Comparison of ENCODE assay signal across 1 cellular context in the genomic region with DNA sequence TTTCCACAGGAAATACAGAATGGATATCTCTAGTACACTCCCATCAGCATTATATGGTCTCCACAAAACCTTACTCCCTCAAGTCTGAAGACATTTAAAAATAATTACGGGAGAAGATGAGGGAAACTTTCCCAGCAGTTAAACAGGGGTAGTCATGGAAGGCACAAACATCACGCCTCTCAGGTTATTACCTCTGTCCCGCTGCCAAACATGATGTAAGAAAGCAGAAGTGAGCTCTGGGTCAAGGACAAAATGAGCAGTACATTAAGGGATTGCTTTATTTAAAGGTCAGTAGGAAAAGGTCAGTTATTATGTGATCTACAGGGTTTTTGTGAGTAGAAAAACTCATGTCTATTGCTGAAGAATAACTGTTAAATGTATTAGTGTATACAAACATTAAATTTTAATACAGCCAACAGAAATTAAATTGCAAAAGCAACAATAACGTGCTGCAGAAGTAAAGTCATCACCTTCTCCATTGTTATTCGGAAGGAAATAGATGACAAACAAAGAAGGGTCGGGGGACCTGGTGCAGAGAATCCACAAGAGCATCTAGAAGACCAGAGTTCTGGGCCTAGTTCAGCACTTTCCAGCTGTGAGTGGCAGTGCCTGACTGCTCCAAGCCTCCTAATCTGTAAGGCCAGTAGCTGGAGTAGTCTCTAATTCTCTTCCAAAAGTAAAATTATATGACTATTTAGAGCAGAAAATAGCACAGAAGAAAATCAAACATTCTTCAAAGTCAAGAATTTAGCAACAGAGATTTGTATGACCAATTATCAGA.
TF ChIP-seq lines count a peak whose summit lies in the region.

No MANE protein-coding gene starts in this region.

TF ChIP-seq in liver, 16 proteins besides CTCF, POLR2A, EP300 and RAD21 (continued from another document):
- TF ChIP-seq HNF4G (IDR thresholded peaks at IDR 0.05) (no peak), GABPA (IDR thresholded peaks at IDR 0.05 in 1 of 2, conservative IDR thresholded peaks at IDR 0.05 in 1 of 2) (no peak), TAF1 (conservative IDR thresholded peaks at IDR 0.05) (no peak), NR2F2 (IDR thresholded peaks at IDR 0.05) (peak; percentile 52), EGR1 (IDR thresholded peaks at IDR 0.05; ENCODE audit: low read depth in 2 of 2) (no peak), FOXA2 (IDR thresholded peaks at IDR 0.05) (no peak), FOXA1 (IDR thresholded peaks at IDR 0.05) (no peak), SP1 (IDR thresholded peaks at IDR 0.05) (peak; percentile 39), YY1 (IDR thresholded peaks at IDR 0.05) (peak; percentile 10), RXRA (IDR thresholded peaks at IDR 0.05) (peak; percentile 72 to 80), JUND (IDR thresholded peaks at IDR 0.05) (peak in 1 of 2 donors; percentile 26)
- TF ChIP-seq, protein P1, sequence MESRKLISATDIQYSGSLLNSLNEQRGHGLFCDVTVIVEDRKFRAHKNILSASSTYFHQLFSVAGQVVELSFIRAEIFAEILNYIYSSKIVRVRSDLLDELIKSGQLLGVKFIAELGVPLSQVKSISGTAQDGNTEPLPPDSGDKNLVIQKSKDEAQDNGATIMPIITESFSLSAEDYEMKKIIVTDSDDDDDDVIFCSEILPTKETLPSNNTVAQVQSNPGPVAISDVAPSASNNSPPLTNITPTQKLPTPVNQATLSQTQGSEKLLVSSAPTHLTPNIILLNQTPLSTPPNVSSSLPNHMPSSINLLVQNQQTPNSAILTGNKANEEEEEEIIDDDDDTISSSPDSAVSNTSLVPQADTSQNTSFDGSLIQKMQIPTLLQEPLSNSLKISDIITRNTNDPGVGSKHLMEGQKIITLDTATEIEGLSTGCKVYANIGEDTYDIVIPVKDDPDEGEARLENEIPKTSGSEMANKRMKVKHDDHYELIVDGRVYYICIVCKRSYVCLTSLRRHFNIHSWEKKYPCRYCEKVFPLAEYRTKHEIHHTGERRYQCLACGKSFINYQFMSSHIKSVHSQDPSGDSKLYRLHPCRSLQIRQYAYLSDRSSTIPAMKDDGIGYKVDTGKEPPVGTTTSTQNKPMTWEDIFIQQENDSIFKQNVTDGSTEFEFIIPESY (IDR thresholded peaks at IDR 0.05), result no peak
